Comparison of ENCODE assay signal across 1 cellular context in genomic region chr6:155329460-155330132, GRCh38.
TF ChIP-seq lines count a peak whose summit lies in the region.

No MANE protein-coding gene starts in this region.

TF ChIP-seq in HepG2, 621 proteins besides CTCF, POLR2A, EP300 and RAD21 (continued from another document and continues in another):
- TF ChIP-seq CSRNP1 (CRISPR knock-in tag; IDR thresholded peaks at IDR 0.05), result no peak
- no peak for TF ChIP-seq ZNF430 (CRISPR knock-in tag; IDR thresholded peaks at IDR 0.05)
- no peak for TF ChIP-seq HES4 (CRISPR knock-in tag; IDR thresholded peaks at IDR 0.05; ENCODE audit: borderline replicate concordance)
- TF ChIP-seq MIER2 (CRISPR knock-in tag; IDR thresholded peaks at IDR 0.05), result no peak
- TF ChIP-seq GTF3A (CRISPR knock-in tag; conservative IDR thresholded peaks at IDR 0.05), result no peak
- TF ChIP-seq, protein P1, sequence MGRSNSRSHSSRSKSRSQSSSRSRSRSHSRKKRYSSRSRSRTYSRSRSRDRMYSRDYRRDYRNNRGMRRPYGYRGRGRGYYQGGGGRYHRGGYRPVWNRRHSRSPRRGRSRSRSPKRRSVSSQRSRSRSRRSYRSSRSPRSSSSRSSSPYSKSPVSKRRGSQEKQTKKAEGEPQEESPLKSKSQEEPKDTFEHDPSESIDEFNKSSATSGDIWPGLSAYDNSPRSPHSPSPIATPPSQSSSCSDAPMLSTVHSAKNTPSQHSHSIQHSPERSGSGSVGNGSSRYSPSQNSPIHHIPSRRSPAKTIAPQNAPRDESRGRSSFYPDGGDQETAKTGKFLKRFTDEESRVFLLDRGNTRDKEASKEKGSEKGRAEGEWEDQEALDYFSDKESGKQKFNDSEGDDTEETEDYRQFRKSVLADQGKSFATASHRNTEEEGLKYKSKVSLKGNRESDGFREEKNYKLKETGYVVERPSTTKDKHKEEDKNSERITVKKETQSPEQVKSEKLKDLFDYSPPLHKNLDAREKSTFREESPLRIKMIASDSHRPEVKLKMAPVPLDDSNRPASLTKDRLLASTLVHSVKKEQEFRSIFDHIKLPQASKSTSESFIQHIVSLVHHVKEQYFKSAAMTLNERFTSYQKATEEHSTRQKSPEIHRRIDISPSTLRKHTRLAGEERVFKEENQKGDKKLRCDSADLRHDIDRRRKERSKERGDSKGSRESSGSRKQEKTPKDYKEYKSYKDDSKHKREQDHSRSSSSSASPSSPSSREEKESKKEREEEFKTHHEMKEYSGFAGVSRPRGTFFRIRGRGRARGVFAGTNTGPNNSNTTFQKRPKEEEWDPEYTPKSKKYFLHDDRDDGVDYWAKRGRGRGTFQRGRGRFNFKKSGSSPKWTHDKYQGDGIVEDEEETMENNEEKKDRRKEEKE (IDR thresholded peaks at IDR 0.05), result no peak
- no peak for TF ChIP-seq ZNF644 (CRISPR knock-in tag; IDR thresholded peaks at IDR 0.05; ENCODE audit: low read depth)
- TF ChIP-seq, protein P2, sequence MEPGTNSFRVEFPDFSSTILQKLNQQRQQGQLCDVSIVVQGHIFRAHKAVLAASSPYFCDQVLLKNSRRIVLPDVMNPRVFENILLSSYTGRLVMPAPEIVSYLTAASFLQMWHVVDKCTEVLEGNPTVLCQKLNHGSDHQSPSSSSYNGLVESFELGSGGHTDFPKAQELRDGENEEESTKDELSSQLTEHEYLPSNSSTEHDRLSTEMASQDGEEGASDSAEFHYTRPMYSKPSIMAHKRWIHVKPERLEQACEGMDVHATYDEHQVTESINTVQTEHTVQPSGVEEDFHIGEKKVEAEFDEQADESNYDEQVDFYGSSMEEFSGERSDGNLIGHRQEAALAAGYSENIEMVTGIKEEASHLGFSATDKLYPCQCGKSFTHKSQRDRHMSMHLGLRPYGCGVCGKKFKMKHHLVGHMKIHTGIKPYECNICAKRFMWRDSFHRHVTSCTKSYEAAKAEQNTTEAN (CRISPR knock-in tag; conservative IDR thresholded peaks at IDR 0.05), result no peak
- no peak for TF ChIP-seq RFX3 (CRISPR knock-in tag; IDR thresholded peaks at IDR 0.05)
- peak; percentile 98 for TF ChIP-seq ZBTB38 (CRISPR knock-in tag; IDR thresholded peaks at IDR 0.05)
- no peak for TF ChIP-seq ZNF143 (CRISPR knock-in tag; IDR thresholded peaks at IDR 0.05)
- TF ChIP-seq CC2D1A (CRISPR knock-in tag; IDR thresholded peaks at IDR 0.05), result no peak
- no peak for TF ChIP-seq TEAD3 (CRISPR knock-in tag; optimal IDR thresholded peaks at IDR 0.05; ENCODE audit: borderline replicate concordance)
- 0 out of 2 replicates have a peak, but pooled peaks have one; percentile 22 for TF ChIP-seq ZNF547 (CRISPR knock-in tag; IDR thresholded peaks at IDR 0.05)
- no peak for TF ChIP-seq SOX6 (IDR thresholded peaks at IDR 0.05)
- TF ChIP-seq SOX6 (CRISPR knock-in tag; IDR thresholded peaks at IDR 0.05), result no peak
- no peak for TF ChIP-seq RARA (CRISPR knock-in tag; IDR thresholded peaks at IDR 0.05)
- TF ChIP-seq ZNF10 (CRISPR knock-in tag; IDR thresholded peaks at IDR 0.05; ENCODE audit: borderline replicate concordance, low read depth), result no peak
- TF ChIP-seq RFX5 (IDR thresholded peaks at IDR 0.05; ENCODE audit: low read depth, low read length), result no peak
- no peak for TF ChIP-seq ZSCAN22 (CRISPR knock-in tag; IDR thresholded peaks at IDR 0.05)
- no peak for TF ChIP-seq ZNF614 (CRISPR knock-in tag; IDR thresholded peaks at IDR 0.05; ENCODE audit: borderline replicate concordance)
- TF ChIP-seq ZBTB21 (CRISPR knock-in tag; IDR thresholded peaks at IDR 0.05), result no peak
- no peak for TF ChIP-seq HHEX (CRISPR knock-in tag; IDR thresholded peaks at IDR 0.05)
- TF ChIP-seq ZFP82 (CRISPR knock-in tag; IDR thresholded peaks at IDR 0.05; ENCODE audit: borderline replicate concordance), result no peak
- TF ChIP-seq, protein P3, sequence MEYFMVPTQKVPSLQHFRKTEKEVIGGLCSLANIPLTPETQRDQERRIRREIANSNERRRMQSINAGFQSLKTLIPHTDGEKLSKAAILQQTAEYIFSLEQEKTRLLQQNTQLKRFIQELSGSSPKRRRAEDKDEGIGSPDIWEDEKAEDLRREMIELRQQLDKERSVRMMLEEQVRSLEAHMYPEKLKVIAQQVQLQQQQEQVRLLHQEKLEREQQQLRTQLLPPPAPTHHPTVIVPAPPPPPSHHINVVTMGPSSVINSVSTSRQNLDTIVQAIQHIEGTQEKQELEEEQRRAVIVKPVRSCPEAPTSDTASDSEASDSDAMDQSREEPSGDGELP (IDR thresholded peaks at IDR 0.05; ENCODE audit: borderline replicate concordance, low read depth), result no peak
- TF ChIP-seq ZNF329 (CRISPR knock-in tag; IDR thresholded peaks at IDR 0.05; ENCODE audit: low read depth), result no peak
- TF ChIP-seq HDAC2 (CRISPR knock-in tag; IDR thresholded peaks at IDR 0.05), result no peak
- no peak for TF ChIP-seq ZNF562 (CRISPR knock-in tag; IDR thresholded peaks at IDR 0.05; ENCODE audit: borderline replicate concordance)
- TF ChIP-seq MED13 (CRISPR knock-in tag; IDR thresholded peaks at IDR 0.05), result no peak
- peak; percentile 10; the same call in 1 of the 2 replicates for TF ChIP-seq ZNF580 (CRISPR knock-in tag; IDR thresholded peaks at IDR 0.05; ENCODE audit: borderline replicate concordance, low read depth)
- TF ChIP-seq ZNF232 (CRISPR knock-in tag; IDR thresholded peaks at IDR 0.05; ENCODE audit: borderline replicate concordance), result no peak
- TF ChIP-seq SKI (IDR thresholded peaks at IDR 0.05; ENCODE audit: partially characterized antibody), result no peak
- no peak for TF ChIP-seq SNAPC5 (CRISPR knock-in tag; IDR thresholded peaks at IDR 0.05; ENCODE audit: borderline replicate concordance)
- no peak for TF ChIP-seq ZNF326 (CRISPR knock-in tag; IDR thresholded peaks at IDR 0.05; ENCODE audit: borderline replicate concordance)
- TF ChIP-seq ETS1 (CRISPR knock-in tag; IDR thresholded peaks at IDR 0.05), result no peak
- TF ChIP-seq MYNN (CRISPR knock-in tag; IDR thresholded peaks at IDR 0.05; ENCODE audit: low read depth), result no peak
- TF ChIP-seq, protein P4, sequence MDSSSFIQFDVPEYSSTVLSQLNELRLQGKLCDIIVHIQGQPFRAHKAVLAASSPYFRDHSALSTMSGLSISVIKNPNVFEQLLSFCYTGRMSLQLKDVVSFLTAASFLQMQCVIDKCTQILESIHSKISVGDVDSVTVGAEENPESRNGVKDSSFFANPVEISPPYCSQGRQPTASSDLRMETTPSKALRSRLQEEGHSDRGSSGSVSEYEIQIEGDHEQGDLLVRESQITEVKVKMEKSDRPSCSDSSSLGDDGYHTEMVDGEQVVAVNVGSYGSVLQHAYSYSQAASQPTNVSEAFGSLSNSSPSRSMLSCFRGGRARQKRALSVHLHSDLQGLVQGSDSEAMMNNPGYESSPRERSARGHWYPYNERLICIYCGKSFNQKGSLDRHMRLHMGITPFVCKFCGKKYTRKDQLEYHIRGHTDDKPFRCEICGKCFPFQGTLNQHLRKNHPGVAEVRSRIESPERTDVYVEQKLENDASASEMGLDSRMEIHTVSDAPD (CRISPR knock-in tag; IDR thresholded peaks at IDR 0.05), result 0 out of 2 replicates have a peak, but pooled peaks have one; percentile 44
- TF ChIP-seq NKX3-1 (CRISPR knock-in tag; IDR thresholded peaks at IDR 0.05), result no peak
- TF ChIP-seq SMAD3 (CRISPR knock-in tag; IDR thresholded peaks at IDR 0.05), result no peak
- TF ChIP-seq ZNF446 (CRISPR knock-in tag; IDR thresholded peaks at IDR 0.05), result no peak
- TF ChIP-seq NCOA2 (CRISPR knock-in tag; IDR thresholded peaks at IDR 0.05), result no peak
- TF ChIP-seq KLF15 (CRISPR knock-in tag; IDR thresholded peaks at IDR 0.05; ENCODE audit: borderline replicate concordance), result no peak
- TF ChIP-seq, protein P5, sequence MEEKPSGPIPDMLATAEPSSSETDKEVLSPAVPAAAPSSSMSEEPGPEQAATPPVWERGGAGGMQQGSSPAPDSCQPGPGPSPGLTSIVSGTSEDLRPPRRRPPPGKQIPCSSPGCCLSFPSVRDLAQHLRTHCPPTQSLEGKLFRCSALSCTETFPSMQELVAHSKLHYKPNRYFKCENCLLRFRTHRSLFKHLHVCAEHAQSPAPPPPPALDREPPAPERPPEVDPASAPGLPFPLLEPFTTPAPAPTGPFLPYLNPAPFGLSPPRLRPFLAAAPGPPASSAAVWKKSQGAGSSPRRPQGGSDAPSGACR (CRISPR knock-in tag; IDR thresholded peaks at IDR 0.05), result peak; percentile 24; the same call in 1 of the 2 replicates
- TF ChIP-seq PCBP2 (optimal IDR thresholded peaks at IDR 0.05; ENCODE audit: low read depth, low read length, poor library complexity, severe bottlenecking), result no peak
- peak; percentile 6; the same call in 1 of the 2 replicates for TF ChIP-seq ZNF749 (CRISPR knock-in tag; IDR thresholded peaks at IDR 0.05; ENCODE audit: borderline replicate concordance)
- TF ChIP-seq KLF9 (CRISPR knock-in tag; IDR thresholded peaks at IDR 0.05; ENCODE audit: low read depth), result no peak
- TF ChIP-seq, protein P6, sequence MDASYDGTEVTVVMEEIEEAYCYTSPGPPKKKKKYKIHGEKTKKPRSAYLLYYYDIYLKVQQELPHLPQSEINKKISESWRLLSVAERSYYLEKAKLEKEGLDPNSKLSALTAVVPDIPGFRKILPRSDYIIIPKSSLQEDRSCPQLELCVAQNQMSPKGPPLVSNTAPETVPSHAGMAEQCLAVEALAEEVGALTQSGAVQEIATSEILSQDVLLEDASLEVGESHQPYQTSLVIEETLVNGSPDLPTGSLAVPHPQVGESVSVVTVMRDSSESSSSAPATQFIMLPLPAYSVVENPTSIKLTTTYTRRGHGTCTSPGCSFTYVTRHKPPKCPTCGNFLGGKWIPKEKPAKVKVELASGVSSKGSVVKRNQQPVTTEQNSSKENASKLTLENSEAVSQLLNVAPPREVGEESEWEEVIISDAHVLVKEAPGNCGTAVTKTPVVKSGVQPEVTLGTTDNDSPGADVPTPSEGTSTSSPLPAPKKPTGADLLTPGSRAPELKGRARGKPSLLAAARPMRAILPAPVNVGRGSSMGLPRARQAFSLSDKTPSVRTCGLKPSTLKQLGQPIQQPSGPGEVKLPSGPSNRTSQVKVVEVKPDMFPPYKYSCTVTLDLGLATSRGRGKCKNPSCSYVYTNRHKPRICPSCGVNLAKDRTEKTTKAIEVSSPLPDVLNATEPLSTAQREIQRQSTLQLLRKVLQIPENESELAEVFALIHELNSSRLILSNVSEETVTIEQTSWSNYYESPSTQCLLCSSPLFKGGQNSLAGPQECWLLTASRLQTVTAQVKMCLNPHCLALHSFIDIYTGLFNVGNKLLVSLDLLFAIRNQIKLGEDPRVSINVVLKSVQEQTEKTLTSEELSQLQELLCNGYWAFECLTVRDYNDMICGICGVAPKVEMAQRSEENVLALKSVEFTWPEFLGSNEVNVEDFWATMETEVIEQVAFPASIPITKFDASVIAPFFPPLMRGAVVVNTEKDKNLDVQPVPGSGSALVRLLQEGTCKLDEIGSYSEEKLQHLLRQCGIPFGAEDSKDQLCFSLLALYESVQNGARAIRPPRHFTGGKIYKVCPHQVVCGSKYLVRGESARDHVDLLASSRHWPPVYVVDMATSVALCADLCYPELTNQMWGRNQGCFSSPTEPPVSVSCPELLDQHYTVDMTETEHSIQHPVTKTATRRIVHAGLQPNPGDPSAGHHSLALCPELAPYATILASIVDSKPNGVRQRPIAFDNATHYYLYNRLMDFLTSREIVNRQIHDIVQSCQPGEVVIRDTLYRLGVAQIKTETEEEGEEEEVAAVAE (CRISPR knock-in tag; IDR thresholded peaks at IDR 0.05; ENCODE audit: borderline replicate concordance), result 0 out of 2 replicates have a peak, but pooled peaks have one; percentile 10
- 0 out of 2 replicates have a peak, but pooled peaks have one; percentile 85 for TF ChIP-seq AFF4 (CRISPR knock-in tag; IDR thresholded peaks at IDR 0.05)
